8 cellular contexts compared by ENCODE assay signal in the genomic region with DNA sequence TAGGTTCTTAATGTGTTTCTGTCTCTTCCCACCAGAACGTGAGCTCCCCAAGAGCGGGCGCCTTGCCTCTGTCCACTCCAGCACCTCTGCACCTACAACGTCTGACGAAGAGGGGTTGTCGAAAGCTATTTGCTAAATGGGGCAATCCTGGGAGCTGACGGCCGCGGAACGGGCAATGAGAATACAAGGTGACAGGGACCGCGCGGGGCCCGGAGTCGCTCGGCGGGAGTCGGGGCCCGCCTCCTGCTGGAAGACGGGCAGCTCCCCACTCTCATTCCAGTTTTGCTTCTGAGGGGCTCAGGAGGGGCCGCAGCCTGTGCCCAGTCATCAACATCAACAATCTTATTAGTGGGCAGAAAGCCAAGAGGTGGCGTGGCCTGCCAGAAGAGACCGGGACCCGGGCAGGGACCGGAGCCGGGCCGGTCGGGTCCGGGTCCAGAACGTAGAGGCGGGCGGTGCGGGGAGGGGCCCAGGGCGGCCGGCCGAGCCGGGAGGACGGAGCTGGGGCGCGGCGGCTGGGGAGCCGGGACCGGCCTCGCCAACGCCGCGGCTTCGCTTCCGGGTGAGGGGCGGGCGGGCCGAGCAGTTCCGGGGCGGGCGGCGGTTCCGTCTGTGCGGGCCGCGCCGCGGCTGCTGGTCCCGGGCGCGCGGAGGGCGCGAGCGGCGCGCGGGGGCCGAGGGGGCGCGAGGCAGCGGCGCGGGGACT. TPM values are rescaled to one million over a fixed set of nuclear protein-coding genes. Genes with fewer than 3 reads are reported as not detected.
DNase-seq lines count a peak whose midpoint lies in the region; ATAC-seq and TF ChIP-seq lines count a peak whose summit lies in the region.

A gene (plus strand): TSS at position 603 of the 706 bp plus-strand sequence. CDS start 191 bp downstream, outside the sequence.

- peaks cover 32% of the 10 kb centered on the region for H3K4me1 Mint-ChIP-seq in activated T-helper 2 cell treated with anti-CD3 and anti-CD28 coated beads, Interferon-gamma antibody, Interleukin-2, Interleukin-4, amounts not matched to agents 10 μg/mL and 5 μg/mL and 100 μg/mL, durations not matched to agents 14 hours and 24 hours and 36 hours (ENCODE audit: low read depth)
- H3K4me1 Mint-ChIP-seq in nephron: peaks cover 42% of the 10 kb centered on the region

- intact Hi-C loops in activated T-helper 2 cell treated with anti-CD3 and anti-CD28 coated beads, Interferon-gamma antibody, Interleukin-2, Interleukin-4, amounts not matched to agents 10 μg/mL and 5 μg/mL and 100 μg/mL, durations not matched to agents 14 hours and 24 hours and 36 hours (cut with micrococcal nuclease): loop anchor here (5.0 kb wide), 2 partner anchors 50 to 290 kb away; a partner anchor contains a TSS

- peaks cover 14% of the 10 kb centered on the region for H3K27me3 Mint-ChIP-seq in activated T-helper 2 cell treated with anti-CD3 and anti-CD28 coated beads, Interferon-gamma antibody, Interleukin-2, Interleukin-4, amounts not matched to agents 10 μg/mL and 5 μg/mL and 100 μg/mL, durations not matched to agents 14 hours and 24 hours and 36 hours (ENCODE audit: low read depth)
- peaks cover 15% of the 10 kb centered on the region for H3K27me3 Mint-ChIP-seq in nephron (ENCODE audit: low read depth)

- peak; percentile 10 for TF ChIP-seq CTCF in fibroblast of the aortic adventitia (IDR thresholded peaks at IDR 0.05; ENCODE audit: insufficient read depth, low read length)
- peak in 1 of 3 experiments; percentile 11 for TF ChIP-seq CTCF in nephron (IDR thresholded peaks at IDR 0.05; ENCODE audit: unreplicated experiment in 3 of 3)

- H3K4me3 Mint-ChIP-seq in activated T-helper 2 cell treated with anti-CD3 and anti-CD28 coated beads, Interferon-gamma antibody, Interleukin-2, Interleukin-4, amounts not matched to agents 10 μg/mL and 5 μg/mL and 100 μg/mL, durations not matched to agents 14 hours and 24 hours and 36 hours (ENCODE audit: low read depth): peak within 1 kb of the TSS; percentile 89
- H3K4me3 Mint-ChIP-seq in nephron: peak within 1 kb of the TSS; percentile 90 to 95 (median 94)

- ATAC-seq in HG03175 (IDR thresholded peaks at IDR 0.05; ENCODE audit: unreplicated experiment): peak; percentile 66
- ATAC-seq in stimulated activated naive CD8-positive, alpha-beta T cell treated with anti-CD3 and anti-CD28 coated beads, Interleukin-15, Interleukin-2, amounts not matched to agents 100 U/mL and 50 U/mL, for 24 hours: peak; percentile 90

- peak within 1 kb of the TSS; percentile 86 for H3K4me3 ChIP-seq in fibroblast of the aortic adventitia (ENCODE audit: low read depth, low read length)

- DNase-seq in DMS 273 (lab: John Stamatoyannopoulos, UW; ENCODE audit: unreplicated experiment) (peak; percentile 82), DMS 273 treated with DMSO at 0.1 percent for 48 hours (lab: John Stamatoyannopoulos, UW) (no peak), fibroblast of the aortic adventitia (ENCODE audit: low read depth) (peak; percentile 49)
- DNase-seq in activated T-helper 2 cell treated with anti-CD3 and anti-CD28 coated beads, Interferon-gamma antibody, Interleukin-2, Interleukin-4, amounts not matched to agents 10 μg/mL and 5 μg/mL and 100 μg/mL, durations not matched to agents 14 hours and 24 hours and 36 hours (ENCODE audit: low spot score): peak; percentile 46
- peak; percentile 77 for DNase-seq in stimulated activated naive CD8-positive, alpha-beta T cell treated with anti-CD3 and anti-CD28 coated beads, Interleukin-15, Interleukin-2, amounts not matched to agents 100 U/mL and 50 U/mL, for 24 hours

- H3K36me3 Mint-ChIP-seq in activated T-helper 2 cell treated with anti-CD3 and anti-CD28 coated beads, Interferon-gamma antibody, Interleukin-2, Interleukin-4, amounts not matched to agents 10 μg/mL and 5 μg/mL and 100 μg/mL, durations not matched to agents 14 hours and 24 hours and 36 hours (ENCODE audit: low read depth): peaks cover 6% of the 10 kb centered on the region
- H3K36me3 Mint-ChIP-seq in nephron (ENCODE audit: low read depth): no peaks in the 10 kb centered on the region

- peak within 1 kb of the TSS; percentile 69 for H3K27ac Mint-ChIP-seq in activated T-helper 2 cell treated with anti-CD3 and anti-CD28 coated beads, Interferon-gamma antibody, Interleukin-2, Interleukin-4, amounts not matched to agents 10 μg/mL and 5 μg/mL and 100 μg/mL, durations not matched to agents 14 hours and 24 hours and 36 hours
- H3K27ac Mint-ChIP-seq in nephron: peak within 1 kb of the TSS; percentile 42 to 69 (median 55)

- H3K9me3 Mint-ChIP-seq in activated T-helper 2 cell treated with anti-CD3 and anti-CD28 coated beads, Interferon-gamma antibody, Interleukin-2, Interleukin-4, amounts not matched to agents 10 μg/mL and 5 μg/mL and 100 μg/mL, durations not matched to agents 14 hours and 24 hours and 36 hours: no peaks in the 10 kb centered on the region
- H3K9me3 Mint-ChIP-seq in nephron: no peaks in the 10 kb centered on the region

TF ChIP-seq in PFSK-1, 5 proteins besides CTCF, POLR2A, EP300 and RAD21:
- TF ChIP-seq FOXP2 (optimal IDR thresholded peaks at IDR 0.05; ENCODE audit: borderline replicate concordance, extremely low read depth, extremely low read length, insufficient read depth) (peak; percentile 9), POLR2AphosphoS5 (IDR thresholded peaks at IDR 0.05; ENCODE audit: low read depth, low read length) (no peak), SIN3A (IDR thresholded peaks at IDR 0.05; ENCODE audit: borderline replicate concordance, insufficient read depth, low read length) (no peak), TAF1 (IDR thresholded peaks at IDR 0.05; ENCODE audit: borderline replicate concordance, insufficient read depth, low read length) (no peak)
- TF ChIP-seq, protein P1, sequence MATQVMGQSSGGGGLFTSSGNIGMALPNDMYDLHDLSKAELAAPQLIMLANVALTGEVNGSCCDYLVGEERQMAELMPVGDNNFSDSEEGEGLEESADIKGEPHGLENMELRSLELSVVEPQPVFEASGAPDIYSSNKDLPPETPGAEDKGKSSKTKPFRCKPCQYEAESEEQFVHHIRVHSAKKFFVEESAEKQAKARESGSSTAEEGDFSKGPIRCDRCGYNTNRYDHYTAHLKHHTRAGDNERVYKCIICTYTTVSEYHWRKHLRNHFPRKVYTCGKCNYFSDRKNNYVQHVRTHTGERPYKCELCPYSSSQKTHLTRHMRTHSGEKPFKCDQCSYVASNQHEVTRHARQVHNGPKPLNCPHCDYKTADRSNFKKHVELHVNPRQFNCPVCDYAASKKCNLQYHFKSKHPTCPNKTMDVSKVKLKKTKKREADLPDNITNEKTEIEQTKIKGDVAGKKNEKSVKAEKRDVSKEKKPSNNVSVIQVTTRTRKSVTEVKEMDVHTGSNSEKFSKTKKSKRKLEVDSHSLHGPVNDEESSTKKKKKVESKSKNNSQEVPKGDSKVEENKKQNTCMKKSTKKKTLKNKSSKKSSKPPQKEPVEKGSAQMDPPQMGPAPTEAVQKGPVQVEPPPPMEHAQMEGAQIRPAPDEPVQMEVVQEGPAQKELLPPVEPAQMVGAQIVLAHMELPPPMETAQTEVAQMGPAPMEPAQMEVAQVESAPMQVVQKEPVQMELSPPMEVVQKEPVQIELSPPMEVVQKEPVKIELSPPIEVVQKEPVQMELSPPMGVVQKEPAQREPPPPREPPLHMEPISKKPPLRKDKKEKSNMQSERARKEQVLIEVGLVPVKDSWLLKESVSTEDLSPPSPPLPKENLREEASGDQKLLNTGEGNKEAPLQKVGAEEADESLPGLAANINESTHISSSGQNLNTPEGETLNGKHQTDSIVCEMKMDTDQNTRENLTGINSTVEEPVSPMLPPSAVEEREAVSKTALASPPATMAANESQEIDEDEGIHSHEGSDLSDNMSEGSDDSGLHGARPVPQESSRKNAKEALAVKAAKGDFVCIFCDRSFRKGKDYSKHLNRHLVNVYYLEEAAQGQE (IDR thresholded peaks at IDR 0.05; ENCODE audit: insufficient read depth in 1 of 2, low read depth in 2 of 2, low read length in 2 of 2): peak in 1 of 2 experiments; percentile 68; a peak in 1 of 4 replicates

RNA-seq across cellular contexts. Expression of the gene that starts here (rescaled TPM):
- 5.7 TPM for polyA plus RNA-seq in PFSK-1 (2012; ENCODE audit: insufficient read length, low read depth)
- total RNA-seq in activated T-helper 2 cell treated with anti-CD3 and anti-CD28 coated beads, Interferon-gamma antibody, Interleukin-2, Interleukin-4, amounts not matched to agents 10 μg/mL and 5 μg/mL and 100 μg/mL, durations not matched to agents 14 hours and 24 hours and 36 hours: 11.4 and 12.0 TPM in 2 replicates
- total RNA-seq in fibroblast of the aortic adventitia (ENCODE audit: low replicate concordance): 5.0 and 26.5 TPM in 2 replicates
